Comparison of ENCODE assay signal across 14 cellular contexts in genomic region chr3:33855884-33856546, GRCh38. TPM values are rescaled to one million over a fixed set of nuclear protein-coding genes. Genes with fewer than 3 reads are reported as not detected.
DNase-seq lines count a peak whose midpoint lies in the region; ATAC-seq and TF ChIP-seq lines count a peak whose summit lies in the region.
"Had no signal": no experiment of that assay in that cellular context is flagged by ENCODE, and none has a peak within 500 bp of the region (broad histone marks: within the 10 kb centered on the region; RNA-seq: fewer than 3 reads in every experiment).

No MANE protein-coding gene starts in this region.

- no peaks in the 10 kb centered on the region for H3K27me3 ChIP-seq in CD4-positive, CD25-positive, alpha-beta regulatory T cell (ENCODE audit: control insufficient read depth, insufficient read depth, low read length)
- no peaks in the 10 kb centered on the region for H3K27me3 ChIP-seq in kidney epithelial cell (ENCODE audit: control insufficient read depth, insufficient read depth, low read length)
- H3K27me3 ChIP-seq: dorsolateral prefrontal cortex had no signal

- no peak for DNase-seq in CD4-positive, CD25-positive, alpha-beta regulatory T cell
- DNase-seq in HFFc6 (peak; percentile 42), kidney epithelial cell (ENCODE audit: low read depth) (peak; percentile 21), NCI-H2171 treated with DMSO at 0.1 percent for 48 hours (lab: John Stamatoyannopoulos, UW) (no peak), progenitor cell of endocrine pancreas (ENCODE audit: low spot score, unreplicated experiment) (no peak), globus pallidus (ENCODE audit: low spot score) (no peak)
- no peak for DNase-seq in activated naive CD8-positive, alpha-beta T cell treated with anti-CD3 and anti-CD28 coated beads, Interleukin-2, amount 50 U/mL, for 24 hours
- DNase-seq: activated CD8-positive, alpha-beta memory T cell treated with anti-CD3 and anti-CD28 coated beads, Interleukin-2, amount 50 U/mL, for 4 hours; Calu3; dorsolateral prefrontal cortex; NCI-H526 treated with DMSO at 0.1 percent for 48 hours; nucleus accumbens had no signal

- H3K27me3 Mint-ChIP-seq in CD4-positive, CD25-positive, alpha-beta regulatory T cell, result no peaks in the 10 kb centered on the region
- no peaks in the 10 kb centered on the region; the same call in 1 of the 2 replicates for H3K27me3 Mint-ChIP-seq in HFFc6 (ENCODE audit: insufficient read depth)
- H3K27me3 Mint-ChIP-seq in activated naive CD8-positive, alpha-beta T cell treated with anti-CD3 and anti-CD28 coated beads, Interleukin-2, amount 50 U/mL, for 24 hours, result no peaks in the 10 kb centered on the region
- no peaks in the 10 kb centered on the region for H3K27me3 Mint-ChIP-seq in progenitor cell of endocrine pancreas
- H3K27me3 Mint-ChIP-seq: type B pancreatic cell had no signal

- peaks cover 37% of the 10 kb centered on the region for H3K36me3 ChIP-seq in CD4-positive, CD25-positive, alpha-beta regulatory T cell (ENCODE audit: control insufficient read depth, insufficient read depth, low read length)
- H3K36me3 ChIP-seq in kidney epithelial cell (ENCODE audit: control insufficient read depth, insufficient read depth, low read length), result no peaks in the 10 kb centered on the region

- H3K27ac ChIP-seq in CD4-positive, CD25-positive, alpha-beta regulatory T cell (ENCODE audit: insufficient read depth, low read length, poor library complexity, severe bottlenecking), result peak overlapping the region; percentile 41

- H3K36me3 Mint-ChIP-seq in CD4-positive, CD25-positive, alpha-beta regulatory T cell, result peaks cover 57% of the 10 kb centered on the region
- H3K36me3 Mint-ChIP-seq in HFFc6 (ENCODE audit: low read depth) (peaks cover 42% of the 10 kb centered on the region), progenitor cell of endocrine pancreas (ENCODE audit: insufficient read depth) (peaks cover 32% of the 10 kb centered on the region)
- peaks cover 51% of the 10 kb centered on the region for H3K36me3 Mint-ChIP-seq in activated naive CD8-positive, alpha-beta T cell treated with anti-CD3 and anti-CD28 coated beads, Interleukin-2, amount 50 U/mL, for 24 hours (ENCODE audit: low read depth)

- H3K4me3 Mint-ChIP-seq in CD4-positive, CD25-positive, alpha-beta regulatory T cell, result no peak overlapping the region
- H3K4me3 Mint-ChIP-seq in HFFc6, result peak overlapping the region; percentile 49
- H3K4me3 Mint-ChIP-seq in activated naive CD8-positive, alpha-beta T cell treated with anti-CD3 and anti-CD28 coated beads, Interleukin-2, amount 50 U/mL, for 24 hours, result no peak overlapping the region
- no peak overlapping the region for H3K4me3 Mint-ChIP-seq in progenitor cell of endocrine pancreas (ENCODE audit: low read depth)
- H3K4me3 Mint-ChIP-seq: type B pancreatic cell had no signal

- peak overlapping the region; percentile 76 to 90 (median 85) for H3K27ac Mint-ChIP-seq in CD4-positive, CD25-positive, alpha-beta regulatory T cell
- peak overlapping the region; percentile 84 for H3K27ac Mint-ChIP-seq in HFFc6
- H3K27ac Mint-ChIP-seq in activated naive CD8-positive, alpha-beta T cell treated with anti-CD3 and anti-CD28 coated beads, Interleukin-2, amount 50 U/mL, for 24 hours, result peak overlapping the region; percentile 71
- H3K27ac Mint-ChIP-seq in progenitor cell of endocrine pancreas, result no peak overlapping the region
- H3K27ac Mint-ChIP-seq: type B pancreatic cell had no signal

- no peak overlapping the region for H3K4me3 ChIP-seq in CD4-positive, CD25-positive, alpha-beta regulatory T cell (ENCODE audit: low read depth, low read length)
- no peak overlapping the region for H3K4me3 ChIP-seq in kidney epithelial cell (ENCODE audit: low read depth, low read length)
- H3K4me3 ChIP-seq: dorsolateral prefrontal cortex had no signal

- no peaks in the 10 kb centered on the region for H3K4me1 ChIP-seq in CD4-positive, CD25-positive, alpha-beta regulatory T cell (ENCODE audit: control insufficient read depth, insufficient read depth, low read length, poor library complexity, severe bottlenecking)

- H3K4me1 Mint-ChIP-seq in CD4-positive, CD25-positive, alpha-beta regulatory T cell, result peaks cover 21 to 25% (median 22%) of the 10 kb centered on the region in 4 donors
- peaks cover 44% of the 10 kb centered on the region for H3K4me1 Mint-ChIP-seq in HFFc6 (ENCODE audit: low read depth)
- H3K4me1 Mint-ChIP-seq in activated naive CD8-positive, alpha-beta T cell treated with anti-CD3 and anti-CD28 coated beads, Interleukin-2, amount 50 U/mL, for 24 hours, result peaks cover 30% of the 10 kb centered on the region
- H3K4me1 Mint-ChIP-seq in progenitor cell of endocrine pancreas (ENCODE audit: low read depth), result peaks cover 18% of the 10 kb centered on the region

- H3K9me3 ChIP-seq in CD4-positive, CD25-positive, alpha-beta regulatory T cell (ENCODE audit: control insufficient read depth in 2 of 2, low read length in 2 of 2), result no peaks in the 10 kb centered on the region

- no peaks in the 10 kb centered on the region for H3K9me3 Mint-ChIP-seq in CD4-positive, CD25-positive, alpha-beta regulatory T cell
- H3K9me3 Mint-ChIP-seq in HFFc6, result no peaks in the 10 kb centered on the region
- H3K9me3 Mint-ChIP-seq in activated naive CD8-positive, alpha-beta T cell treated with anti-CD3 and anti-CD28 coated beads, Interleukin-2, amount 50 U/mL, for 24 hours, result no peaks in the 10 kb centered on the region
- no peaks in the 10 kb centered on the region for H3K9me3 Mint-ChIP-seq in progenitor cell of endocrine pancreas (ENCODE audit: low read depth)
- H3K9me3 Mint-ChIP-seq: type B pancreatic cell had no signal

- ATAC-seq in CD4-positive, CD25-positive, alpha-beta regulatory T cell (ENCODE audit: low read depth in 2 of 2), result no peak
- peak; percentile 72 for ATAC-seq in activated naive CD8-positive, alpha-beta T cell treated with anti-CD3 and anti-CD28 coated beads, Interleukin-2, amount 50 U/mL, for 24 hours
- no peak for ATAC-seq in GM19452 (IDR thresholded peaks at IDR 0.05; ENCODE audit: unreplicated experiment)

- TF ChIP-seq CTCF in HFFc6 (IDR thresholded peaks at IDR 0.05) (no peak), kidney epithelial cell (IDR thresholded peaks at IDR 0.05; ENCODE audit: insufficient read depth, low read length, poor library complexity, severe bottlenecking) (no peak), progenitor cell of endocrine pancreas (IDR thresholded peaks at IDR 0.05; ENCODE audit: unreplicated experiment) (no peak)

RNA-seq across cellular contexts. Expression of gene PDCD6IP, which starts 57.6 kb away (rescaled TPM):
- 178 TPM for total RNA-seq in CD4-positive, CD25-positive, alpha-beta regulatory T cell
- polyA plus RNA-seq in CD4-positive, CD25-positive, alpha-beta regulatory T cell, result 10 to 100 TPM; 73.0 to 86.1 (median 78.8) TPM
- total RNA-seq in HFFc6 (2021; fragmentation: NEBNext Ultra II Directional; extraction: Animal tissue kit (Norgen Biotek cat#: 25700)), result 100 to 1,000 TPM; 229 to 251 (median 239) TPM
- 114 and 186 TPM in 2 replicates for total RNA-seq in kidney epithelial cell
- 113 and 133 TPM in 2 replicates for total RNA-seq in progenitor cell of endocrine pancreas

Comparison
In these comparisons a context has a peak if more than half of its experiments do, and no peak if none do; other contexts are left out.
1. DNase-seq: peak in HFFc6 (single experiment) and kidney epithelial cell (single experiment); none in CD4-positive, CD25-positive, alpha-beta regulatory T cell (0 of 3), activated naive CD8-positive, alpha-beta T cell treated with anti-CD3 and anti-CD28 coated beads, Interleukin-2, amount 50 U/mL, for 24 hours (single experiment), NCI-H2171 treated with DMSO at 0.1 percent for 48 hours (single experiment), progenitor cell of endocrine pancreas (single experiment) and globus pallidus (single experiment).